ENCODE assay signal across 9 cellular contexts in genomic region chr12:57611810-57612710, GRCh38. TPM values are rescaled to one million over a fixed set of nuclear protein-coding genes. Genes with fewer than 3 reads are reported as not detected.
DNase-seq lines count a peak whose midpoint lies in the region; ATAC-seq, FAIRE-seq and TF ChIP-seq lines count a peak whose summit lies in the region.
"Had no signal": no experiment of that assay in that cellular context is flagged by ENCODE, and none has a peak within 500 bp of the region (broad histone marks: within the 10 kb centered on the region; RNA-seq: fewer than 3 reads in every experiment).

No MANE protein-coding gene starts in this region.

- FAIRE-seq in HepG2 (lab: Jason Lieb, UNC): no peak

- TSS peak; percentile 83 for BruUV-seq in HepG2 (replicated peaks; lab: Mats Ljungman, UMichigan)

- peaks cover 11% of the 10 kb centered on the region for H3K4me1 Mint-ChIP-seq in activated naive CD4-positive, alpha-beta T cell treated with anti-CD3 and anti-CD28 coated beads, Interleukin-2, amount 10 ng/mL, durations not matched to agents 7 days and 5 days
- H3K4me1 Mint-ChIP-seq in activated T-helper 17 cell treated with anti-CD3 and anti-CD28 coated beads, Interleukin-2, amount 50 U/mL, for 72 hours: no peaks in the 10 kb centered on the region

- peak overlapping the region; percentile 56 for H3K4me3 Mint-ChIP-seq in activated naive CD4-positive, alpha-beta T cell treated with anti-CD3 and anti-CD28 coated beads, Interleukin-2, amount 10 ng/mL, durations not matched to agents 7 days and 5 days
- peak overlapping the region; percentile 60 for H3K4me3 Mint-ChIP-seq in activated T-helper 17 cell treated with anti-CD3 and anti-CD28 coated beads, Interleukin-2, amount 50 U/mL, for 72 hours

- H3K9me3 Mint-ChIP-seq in activated naive CD4-positive, alpha-beta T cell treated with anti-CD3 and anti-CD28 coated beads, Interleukin-2, amount 10 ng/mL, durations not matched to agents 7 days and 5 days: no peaks in the 10 kb centered on the region
- H3K9me3 Mint-ChIP-seq in activated T-helper 17 cell treated with anti-CD3 and anti-CD28 coated beads, Interleukin-2, amount 50 U/mL, for 72 hours: no peaks in the 10 kb centered on the region
- H3K9me3 Mint-ChIP-seq: dendritic cell treated with granulocyte-macrophage colony-stimulating factor and Interleukin-4, amounts not matched to agents 40 ng/mL and 50 ng/mL, for 4 days had no signal

- H3K36me3 Mint-ChIP-seq in activated naive CD4-positive, alpha-beta T cell treated with anti-CD3 and anti-CD28 coated beads, Interleukin-2, amount 10 ng/mL, durations not matched to agents 7 days and 5 days: peaks cover 2% of the 10 kb centered on the region
- no peaks in the 10 kb centered on the region for H3K36me3 Mint-ChIP-seq in activated T-helper 17 cell treated with anti-CD3 and anti-CD28 coated beads, Interleukin-2, amount 50 U/mL, for 72 hours (ENCODE audit: low read depth)

- no peak for TF ChIP-seq RAD21 in HepG2 (CRISPR knock-in tag; IDR thresholded peaks at IDR 0.05)

- peaks cover 0 to 19% of the 10 kb centered on the region in 2 experiments; a peak in 2 of 5 replicates for H3K27me3 ChIP-seq in HepG2 (ENCODE audit: control insufficient read depth in 1 of 2, insufficient read depth in 2 of 2, low read length in 2 of 2)
- peaks cover 0 to 11% (median 3%) of the 10 kb centered on the region in 4 donors for H3K27me3 ChIP-seq in upper lobe of left lung

- peak overlapping the region; percentile 71 to 78 (median 76); a peak in 5 of 6 replicates for H3K4me3 ChIP-seq in HepG2 (replicated peaks in 1 of 3; ENCODE audit: insufficient read depth in 1 of 3, low read depth in 2 of 3, low read length in 3 of 3)
- H3K4me3 ChIP-seq in upper lobe of left lung: peak overlapping the region; percentile 46 to 76 (median 56)

- peaks cover 32% of the 10 kb centered on the region for H3K4me1 ChIP-seq in HepG2 (ENCODE audit: insufficient read depth, low read length)
- peaks cover 11 to 27% (median 19%) of the 10 kb centered on the region in 4 donors for H3K4me1 ChIP-seq in upper lobe of left lung

- H3K4me2 ChIP-seq in HepG2 (ENCODE audit: low read depth, low read length): peak overlapping the region; percentile 73

- no peak for TF ChIP-seq POLR2A in HepG2 (IDR thresholded peaks at IDR 0.05; ENCODE audit: insufficient read depth in 1 of 2, low read depth in 2 of 2, low read length in 2 of 2)
- no peak for TF ChIP-seq POLR2A in upper lobe of left lung (IDR thresholded peaks at IDR 0.05)

- WGBS in HepG2 (ENCODE audit: low lambda C conversion rate): 30% methylated on average over 10 of the region's 27 CpGs
- 14 to 68% methylated on average over 4 to 27 of the region's 27 CpGs for WGBS in upper lobe of left lung, 2 donors

- in situ Hi-C loops in HepG2 (cut with HindIII; ENCODE audit: extremely low pct_ligation_motif_present, low pct_unique_long_range_greater_than_20kb): no loop called here

- CTCF ChIA-PET in activated naive CD4-positive, alpha-beta T cell treated with anti-CD3 and anti-CD28 coated beads, Interleukin-2, amount 10 ng/mL, durations not matched to agents 7 days and 5 days (lab: Charles Lee): interaction anchor here (1.7 kb wide), 1 partner anchor 9 kb away, joined by 5 read pairs; no protein-coding TSS in a partner anchor
- CTCF ChIA-PET in HepG2 (lab: Yijun Ruan, JAX; ENCODE audit: low intra/inter-chr PET ratio, low total read pairs): no interaction called here

- H4K20me1 ChIP-seq in HepG2 (ENCODE audit: insufficient read depth, low read length): no peaks in the 10 kb centered on the region

- POLR2A ChIA-PET in HepG2 (lab: Yijun Ruan, JAX): interaction anchor here (0.9 to 2.8 kb wide), 10 partner anchors 8 to 160 kb away, joined by 3 to 26 read pairs (median 6); partner anchors contain the start of genes DCTN2, DDIT3, EEF1AKMT3 and METTL1

- DNase-seq in activated naive CD4-positive, alpha-beta T cell treated with anti-CD3 and anti-CD28 coated beads, Interleukin-2, amount 10 ng/mL, durations not matched to agents 7 days and 5 days: peak; percentile 12
- DNase-seq in activated naive CD4-positive, alpha-beta T cell treated with Interleukin-2 at 50 U/mL for 16 hours: no peak
- DNase-seq in HepG2 (ENCODE audit: low spot score) (no peak), upper lobe of left lung (no peak), left colon (no peak)

- H3K79me2 ChIP-seq in HepG2 (ENCODE audit: insufficient read depth, low read length): no peaks in the 10 kb centered on the region

- intact Hi-C loops in HepG2 (cut with micrococcal nuclease; ENCODE audit: unreplicated experiment): no loop called here
- intact Hi-C loops in left colon (cut with DNase I, micrococcal nuclease): no loop called here

- H3K27ac Mint-ChIP-seq in activated naive CD4-positive, alpha-beta T cell treated with anti-CD3 and anti-CD28 coated beads, Interleukin-2, amount 10 ng/mL, durations not matched to agents 7 days and 5 days: no peak overlapping the region
- H3K27ac Mint-ChIP-seq in activated T-helper 17 cell treated with anti-CD3 and anti-CD28 coated beads, Interleukin-2, amount 50 U/mL, for 72 hours: no peak overlapping the region
- H3K27ac Mint-ChIP-seq: dendritic cell treated with granulocyte-macrophage colony-stimulating factor and Interleukin-4, amounts not matched to agents 40 ng/mL and 50 ng/mL, for 4 days had no signal

- H2AFZ ChIP-seq in HepG2 (ENCODE audit: low read length): no peak overlapping the region

- H3K36me3 ChIP-seq in HepG2 (replicated peaks in 1 of 2; ENCODE audit: control insufficient read depth in 1 of 2, insufficient read depth in 2 of 2, low read length in 2 of 2) (no peaks in the 10 kb centered on the region), upper lobe of left lung (no peaks in the 10 kb centered on the region)

- TF ChIP-seq EP300 in HepG2 (IDR thresholded peaks at IDR 0.05; ENCODE audit: low read depth in 2 of 2, low read length in 2 of 2) (no peak), HepG2 (CRISPR knock-in tag; IDR thresholded peaks at IDR 0.05; ENCODE audit: borderline replicate concordance) (no peak), upper lobe of left lung (IDR thresholded peaks at IDR 0.05) (no peak)

- no peak for ATAC-seq in activated T-helper 17 cell treated with anti-CD3 and anti-CD28 coated beads, Interleukin-2, amount 50 U/mL, for 72 hours (replicated peaks)
- no peak for ATAC-seq in HepG2
- ATAC-seq in upper lobe of left lung (ENCODE audit: low FRiP score in 2 of 2): no peak
- ATAC-seq in GM18511 (IDR thresholded peaks at IDR 0.05; ENCODE audit: unreplicated experiment): no peak
- no peak for ATAC-seq in GM18517 (IDR thresholded peaks at IDR 0.05; ENCODE audit: unreplicated experiment)
- ATAC-seq in left colon: no peak

- H3K27me3 Mint-ChIP-seq in activated naive CD4-positive, alpha-beta T cell treated with anti-CD3 and anti-CD28 coated beads, Interleukin-2, amount 10 ng/mL, durations not matched to agents 7 days and 5 days: peaks cover 88% of the 10 kb centered on the region
- H3K27me3 Mint-ChIP-seq in activated T-helper 17 cell treated with anti-CD3 and anti-CD28 coated beads, Interleukin-2, amount 50 U/mL, for 72 hours: peaks cover 18% of the 10 kb centered on the region

- H3K27ac ChIP-seq in HepG2 (ENCODE audit: extremely low read length, insufficient read depth, low read length): no peak overlapping the region
- peak overlapping the region; percentile 65 to 77 (median 74) for H3K27ac ChIP-seq in upper lobe of left lung

- peak overlapping the region; percentile 67 for H3K9ac ChIP-seq in HepG2 (ENCODE audit: insufficient read depth, low read depth, low read length)

- TF ChIP-seq CTCF in HepG2 (CRISPR knock-in tag; IDR thresholded peaks at IDR 0.05): no peak
- no peak for TF ChIP-seq CTCF in upper lobe of left lung (IDR thresholded peaks at IDR 0.05)

- H3K9me3 ChIP-seq in HepG2 (ENCODE audit: low read length) (no peaks in the 10 kb centered on the region), upper lobe of left lung (no peaks in the 10 kb centered on the region)

RNA-seq across cellular contexts. Expression of gene ARHGEF25, which starts 0.8 kb away (rescaled TPM):
- total RNA-seq in activated T-helper 17 cell treated with anti-CD3 and anti-CD28 coated beads, Interleukin-2, amount 50 U/mL, for 72 hours: 1 to 10 TPM; 1.5 to 1.6 TPM
- total RNA-seq in HepG2 (2016; rRNA removed; fragmentation: Illumina TruSeq; extraction: Trizol) (10.1 and 11.5 TPM in 2 replicates), upper lobe of left lung (10 to 100 TPM in 2 of 6 donors, 1 to 10 TPM in 4; 6.6 to 78.6 (median 8.2) TPM), left colon (10 to 100 TPM in 1 of 2 donors, 1 to 10 TPM in 1; 3.1 to 14.9 TPM)
- total RNA-seq in HepG2 (2016; cell fraction: cytosol; rRNA removed; fragmentation: Illumina TruSeq; extraction: Trizol; ENCODE audit: low read depth): 8.4 and 8.9 TPM in 2 replicates
- 8.3 and 14.8 TPM in 2 replicates for total RNA-seq in HepG2 (2016; cell fraction: insoluble cytoplasmic fraction; rRNA removed; fragmentation: Illumina TruSeq; extraction: Trizol)
- total RNA-seq in HepG2 (2016; cell fraction: membrane; rRNA removed; fragmentation: Illumina TruSeq; extraction: Trizol): 16.1 and 18.0 TPM in 2 replicates
- total RNA-seq in HepG2 (2016; cell fraction: nucleus; rRNA removed; fragmentation: Illumina TruSeq; extraction: Trizol): 9.2 and 9.6 TPM in 2 replicates
- polyA plus RNA-seq in HepG2 (2011; rRNA removed): 12.5 and 15.3 TPM in 2 replicates
- 8.5 and 8.9 TPM in 2 replicates for polyA plus RNA-seq in HepG2 (2011; cell fraction: cytosol; rRNA removed)
- polyA plus RNA-seq in HepG2 (2011; cell fraction: nucleus; rRNA removed): 77.8 and 83.0 TPM in 2 replicates
- 15.4 and 15.7 TPM in 2 replicates for polyA plus RNA-seq in HepG2 (2012)
- polyA plus RNA-seq in HepG2 (2016; cell fraction: cytosol; fragmentation: Illumina TruSeq; extraction: Trizol; ENCODE audit: low read depth): 6.4 and 8.2 TPM in 2 replicates
- 8.6 and 9.4 TPM in 2 replicates for polyA plus RNA-seq in HepG2 (2016; cell fraction: insoluble cytoplasmic fraction; fragmentation: Illumina TruSeq; extraction: Trizol; ENCODE audit: low read depth)
- 11.4 and 11.5 TPM in 2 replicates for polyA plus RNA-seq in HepG2 (2016; cell fraction: membrane; fragmentation: Illumina TruSeq; extraction: Trizol; ENCODE audit: low read depth)
- polyA plus RNA-seq in HepG2 (2016; cell fraction: nucleus; fragmentation: Illumina TruSeq; extraction: Trizol; ENCODE audit: insufficient read depth, low read depth): 21.2 and 28.6 TPM in 2 replicates
- polyA minus RNA-seq in HepG2 (2011; rRNA and poly(A)+ RNA removed; ENCODE audit: low replicate concordance): 6.2 TPM in 1 of 2 replicates, not detected in the other
- 2.9 and 3.3 TPM in 2 replicates for polyA minus RNA-seq in HepG2 (2011; cell fraction: cytosol; rRNA and poly(A)+ RNA removed)
- 11.8 and 12.6 TPM in 2 replicates for polyA minus RNA-seq in HepG2 (2011; cell fraction: nucleus; rRNA and poly(A)+ RNA removed)

RNA-seq across cellular contexts. Expression of gene DTX3, which starts 7.4 kb away (rescaled TPM):
- total RNA-seq in activated T-helper 17 cell treated with anti-CD3 and anti-CD28 coated beads, Interleukin-2, amount 50 U/mL, for 72 hours: 10 to 100 TPM; 16.7 to 19.5 TPM
- total RNA-seq in HepG2 (2016; rRNA removed; fragmentation: Illumina TruSeq; extraction: Trizol): 5.4 and 9.0 TPM in 2 replicates
- 4.1 and 4.8 TPM in 2 replicates for total RNA-seq in HepG2 (2016; cell fraction: cytosol; rRNA removed; fragmentation: Illumina TruSeq; extraction: Trizol; ENCODE audit: low read depth)
- 4.3 and 9.2 TPM in 2 replicates for total RNA-seq in HepG2 (2016; cell fraction: insoluble cytoplasmic fraction; rRNA removed; fragmentation: Illumina TruSeq; extraction: Trizol)
- total RNA-seq in HepG2 (2016; cell fraction: membrane; rRNA removed; fragmentation: Illumina TruSeq; extraction: Trizol): 8.4 and 9.4 TPM in 2 replicates
- 9.5 and 11.0 TPM in 2 replicates for total RNA-seq in HepG2 (2016; cell fraction: nucleus; rRNA removed; fragmentation: Illumina TruSeq; extraction: Trizol)
- polyA plus RNA-seq in HepG2 (2011; rRNA removed): 27.2 and 28.7 TPM in 2 replicates
- 13.0 and 16.9 TPM in 2 replicates for polyA plus RNA-seq in HepG2 (2011; cell fraction: cytosol; rRNA removed)
- polyA plus RNA-seq in HepG2 (2011; cell fraction: nucleus; rRNA removed): 170 and 204 TPM in 2 replicates
- 11.6 and 13.9 TPM in 2 replicates for polyA plus RNA-seq in HepG2 (2012)
- polyA plus RNA-seq in HepG2 (2016; cell fraction: cytosol; fragmentation: Illumina TruSeq; extraction: Trizol; ENCODE audit: low read depth): 4.0 and 4.6 TPM in 2 replicates
- 6.2 and 8.3 TPM in 2 replicates for polyA plus RNA-seq in HepG2 (2016; cell fraction: insoluble cytoplasmic fraction; fragmentation: Illumina TruSeq; extraction: Trizol; ENCODE audit: low read depth)
- polyA plus RNA-seq in HepG2 (2016; cell fraction: membrane; fragmentation: Illumina TruSeq; extraction: Trizol; ENCODE audit: low read depth): 9.6 and 10.1 TPM in 2 replicates
- 29.4 and 32.9 TPM in 2 replicates for polyA plus RNA-seq in HepG2 (2016; cell fraction: nucleus; fragmentation: Illumina TruSeq; extraction: Trizol; ENCODE audit: insufficient read depth, low read depth)
- polyA minus RNA-seq in HepG2 (2011; rRNA and poly(A)+ RNA removed; ENCODE audit: low replicate concordance): 16.3 TPM in 1 of 2 replicates, not detected in the other
- 4.4 and 6.0 TPM in 2 replicates for polyA minus RNA-seq in HepG2 (2011; cell fraction: cytosol; rRNA and poly(A)+ RNA removed)
- polyA minus RNA-seq in HepG2 (2011; cell fraction: nucleus; rRNA and poly(A)+ RNA removed): 14.5 and 15.1 TPM in 2 replicates
- total RNA-seq in upper lobe of left lung: 10 to 100 TPM; 12.8 to 44.0 (median 21.1) TPM
- total RNA-seq in left colon: 10 to 100 TPM in 1 of 2 donors, 1 to 10 TPM in 1; 3.7 to 10.2 TPM

RNA-seq across cellular contexts. Expression of gene B4GALNT1, which starts 20.9 kb away (rescaled TPM):
- 1 to 10 TPM; 1.5 to 3.7 TPM for total RNA-seq in activated T-helper 17 cell treated with anti-CD3 and anti-CD28 coated beads, Interleukin-2, amount 50 U/mL, for 72 hours
- total RNA-seq in HepG2 (2016; rRNA removed; fragmentation: Illumina TruSeq; extraction: Trizol): 1.9 and 4.5 TPM in 2 replicates
- total RNA-seq in HepG2 (2016; cell fraction: cytosol; rRNA removed; fragmentation: Illumina TruSeq; extraction: Trizol; ENCODE audit: low read depth): 1.8 and 2.2 TPM in 2 replicates
- total RNA-seq in HepG2 (2016; cell fraction: insoluble cytoplasmic fraction; rRNA removed; fragmentation: Illumina TruSeq; extraction: Trizol): 2.9 and 5.7 TPM in 2 replicates
- 2.5 and 3.5 TPM in 2 replicates for total RNA-seq in HepG2 (2016; cell fraction: membrane; rRNA removed; fragmentation: Illumina TruSeq; extraction: Trizol)
- total RNA-seq in HepG2 (2016; cell fraction: nucleus; rRNA removed; fragmentation: Illumina TruSeq; extraction: Trizol): 5.8 and 8.3 TPM in 2 replicates
- polyA plus RNA-seq in HepG2 (2011; rRNA removed): 5.4 and 5.9 TPM in 2 replicates
- polyA plus RNA-seq in HepG2 (2011; cell fraction: cytosol; rRNA removed): 2.9 and 4.0 TPM in 2 replicates
- polyA plus RNA-seq in HepG2 (2011; cell fraction: nucleus; rRNA removed): 18.7 and 19.0 TPM in 2 replicates
- polyA plus RNA-seq in HepG2 (2012): 1.8 and 3.8 TPM in 2 replicates
- polyA plus RNA-seq in HepG2 (2016; cell fraction: cytosol; fragmentation: Illumina TruSeq; extraction: Trizol; ENCODE audit: low read depth): 0.94 and 1.2 TPM in 2 replicates
- polyA plus RNA-seq in HepG2 (2016; cell fraction: insoluble cytoplasmic fraction; fragmentation: Illumina TruSeq; extraction: Trizol; ENCODE audit: low read depth): 3.4 and 3.9 TPM in 2 replicates
- 2.4 and 2.9 TPM in 2 replicates for polyA plus RNA-seq in HepG2 (2016; cell fraction: membrane; fragmentation: Illumina TruSeq; extraction: Trizol; ENCODE audit: low read depth)
- 13.0 and 13.7 TPM in 2 replicates for polyA plus RNA-seq in HepG2 (2016; cell fraction: nucleus; fragmentation: Illumina TruSeq; extraction: Trizol; ENCODE audit: insufficient read depth, low read depth)
- polyA minus RNA-seq in HepG2 (2011; rRNA and poly(A)+ RNA removed; ENCODE audit: low replicate concordance): 8.1 and 22.4 TPM in 2 replicates
- 2.5 and 3.0 TPM in 2 replicates for polyA minus RNA-seq in HepG2 (2011; cell fraction: cytosol; rRNA and poly(A)+ RNA removed)
- polyA minus RNA-seq in HepG2 (2011; cell fraction: nucleus; rRNA and poly(A)+ RNA removed): 8.2 and 8.8 TPM in 2 replicates
- 1 to 10 TPM in 1 of 6 donors, under 1 TPM in 5; under 0.01 to 2.6 (median 0.80) TPM for total RNA-seq in upper lobe of left lung
- under 1 TPM; 0.34 to 0.98 TPM for total RNA-seq in left colon

RNA-seq across cellular contexts. Expression of gene PIP4K2C, which starts 21.1 kb away (rescaled TPM):
- total RNA-seq in activated T-helper 17 cell treated with anti-CD3 and anti-CD28 coated beads, Interleukin-2, amount 50 U/mL, for 72 hours: 10 to 100 TPM; 16.0 to 23.0 TPM
- 23.6 and 26.4 TPM in 2 replicates for total RNA-seq in HepG2 (2016; rRNA removed; fragmentation: Illumina TruSeq; extraction: Trizol)
- total RNA-seq in HepG2 (2016; cell fraction: cytosol; rRNA removed; fragmentation: Illumina TruSeq; extraction: Trizol; ENCODE audit: low read depth): 2.6 and 2.8 TPM in 2 replicates
- 19.8 and 28.3 TPM in 2 replicates for total RNA-seq in HepG2 (2016; cell fraction: insoluble cytoplasmic fraction; rRNA removed; fragmentation: Illumina TruSeq; extraction: Trizol)
- total RNA-seq in HepG2 (2016; cell fraction: membrane; rRNA removed; fragmentation: Illumina TruSeq; extraction: Trizol): 9.9 and 10.2 TPM in 2 replicates
- total RNA-seq in HepG2 (2016; cell fraction: nucleus; rRNA removed; fragmentation: Illumina TruSeq; extraction: Trizol): 23.9 TPM in 2 replicates
- 21.7 and 23.3 TPM in 2 replicates for polyA plus RNA-seq in HepG2 (2011; rRNA removed)
- 13.2 and 18.6 TPM in 2 replicates for polyA plus RNA-seq in HepG2 (2011; cell fraction: cytosol; rRNA removed)
- 26.0 and 28.4 TPM in 2 replicates for polyA plus RNA-seq in HepG2 (2011; cell fraction: nucleus; rRNA removed)
- polyA plus RNA-seq in HepG2 (2012): 14.2 and 18.4 TPM in 2 replicates
- polyA plus RNA-seq in HepG2 (2016; cell fraction: cytosol; fragmentation: Illumina TruSeq; extraction: Trizol; ENCODE audit: low read depth): 2.2 and 2.3 TPM in 2 replicates
- 16.8 and 23.7 TPM in 2 replicates for polyA plus RNA-seq in HepG2 (2016; cell fraction: insoluble cytoplasmic fraction; fragmentation: Illumina TruSeq; extraction: Trizol; ENCODE audit: low read depth)
- polyA plus RNA-seq in HepG2 (2016; cell fraction: membrane; fragmentation: Illumina TruSeq; extraction: Trizol; ENCODE audit: low read depth): 6.3 and 6.4 TPM in 2 replicates
- 34.3 and 34.5 TPM in 2 replicates for polyA plus RNA-seq in HepG2 (2016; cell fraction: nucleus; fragmentation: Illumina TruSeq; extraction: Trizol; ENCODE audit: insufficient read depth, low read depth)
- polyA minus RNA-seq in HepG2 (2011; rRNA and poly(A)+ RNA removed; ENCODE audit: low replicate concordance): 20.4 and 21.5 TPM in 2 replicates
- polyA minus RNA-seq in HepG2 (2011; cell fraction: cytosol; rRNA and poly(A)+ RNA removed): 12.7 and 13.5 TPM in 2 replicates
- 8.1 and 11.4 TPM in 2 replicates for polyA minus RNA-seq in HepG2 (2011; cell fraction: nucleus; rRNA and poly(A)+ RNA removed)
- total RNA-seq in upper lobe of left lung: 10 to 100 TPM; 13.4 to 56.7 (median 30.7) TPM
- 10 to 100 TPM; 63.5 to 67.9 TPM for total RNA-seq in left colon
